Comparison of ENCODE assay signal across 21 cellular contexts in genomic region chr5:154176191-154176590, GRCh38. TPM values are rescaled to one million over a fixed set of nuclear protein-coding genes. Genes with fewer than 3 reads are reported as not detected.
DNase-seq lines count a peak whose midpoint lies in the region; ATAC-seq and TF ChIP-seq lines count a peak whose summit lies in the region.
"Had no signal": no experiment of that assay in that cellular context is flagged by ENCODE, and none has a peak within 500 bp of the region (broad histone marks: within the 10 kb centered on the region; RNA-seq: fewer than 3 reads in every experiment).

No MANE protein-coding gene starts in this region.

- POLR2A ChIA-PET in AG04449 (lab: Yijun Ruan, JAX), result interaction anchor here (0.8 to 1.2 kb wide), 2 partner anchors 21 to 101 kb away, joined by 3 read pairs; no protein-coding TSS in a partner anchor
- POLR2A ChIA-PET in HEK293T (lab: Yijun Ruan, JAX), result interaction anchor here (0.8 kb wide), 2 partner anchors 14 to 104 kb away, joined by 3 read pairs; no protein-coding TSS in a partner anchor

- no peak for TF ChIP-seq CTCF in AG04449 (IDR thresholded peaks at IDR 0.05; ENCODE audit: insufficient read depth, low read length, missing control alignments)

- CTCF ChIA-PET in AG04449 (lab: Yijun Ruan, JAX) (interaction anchor here (0.9 to 12.5 kb wide), 7 partner anchors 13 to 1643 kb away, joined by 3 to 254 read pairs (median 10); no protein-coding TSS in a partner anchor), HEK293T (lab: Yijun Ruan, JAX) (no interaction called here)

- DNase-seq in AG04449 (ENCODE audit: low read depth, low spot score), result peak; percentile 54
- DNase-seq in HT1080 (ENCODE audit: low read depth), result peak; percentile 59
- DNase-seq in astrocyte of the hippocampus (ENCODE audit: low read depth, low spot score), result peak; percentile 80
- DNase-seq in kidney tubule cell (ENCODE audit: low spot score), result peak; percentile 26
- no peak for DNase-seq in effector CD8-positive, alpha-beta T cell (lab: John Stamatoyannopoulos, UW)
- no peak for DNase-seq in activated effector memory CD4-positive, alpha-beta T cell treated with Interleukin-2 at 50 U/mL for 16 hours
- no peak for DNase-seq in HEK293T (ENCODE audit: extremely low spot score)
- DNase-seq: activated naive CD4-positive, alpha-beta T cell; anterior cingulate cortex; dorsolateral prefrontal cortex; erythroblast; HFFc6; mammary epithelial cell; naive B cell; NCI-H1436 treated with DMSO at 0.1 percent for 48 hours; NCI-H446 treated with DMSO at 0.1 percent for 48 hours; pancreas; small intestine; stimulated activated CD4-positive, alpha-beta T cell treated with anti-CD3 and anti-CD28 coated beads, Interleukin-4, amount 100 ng/mL, for 1 hour; uterus had no signal

- H3K4me3 ChIP-seq in AG04449 (ENCODE audit: low read depth, low read length), result no peak overlapping the region
- H3K4me3 ChIP-seq: dorsolateral prefrontal cortex, pancreas, uterus had no signal

- no peak for ATAC-seq in GM21381 (IDR thresholded peaks at IDR 0.05; ENCODE audit: unreplicated experiment)

TF ChIP-seq in HEK293T, 16 proteins besides CTCF, POLR2A, EP300 and RAD21:
- TF ChIP-seq ZNF384 (IDR thresholded peaks at IDR 0.05) (no peak), FOXM1 (IDR thresholded peaks at IDR 0.05; ENCODE audit: borderline replicate concordance) (no peak), CTBP1 (IDR thresholded peaks at IDR 0.05; ENCODE audit: borderline replicate concordance) (no peak), TARDBP (IDR thresholded peaks at IDR 0.05) (no peak), LEF1 (IDR thresholded peaks at IDR 0.05; ENCODE audit: borderline replicate concordance) (no peak)

RNA-seq across cellular contexts. Expression of gene GALNT10, which starts 14.3 kb away (rescaled TPM):
- 51.5 and 58.2 TPM in 2 replicates for total RNA-seq in HT1080 (2014; rRNA removed; shearing (Covaris generic))
- 29.3 and 32.6 TPM in 2 replicates for polyA plus RNA-seq in HT1080 (2015; cell fraction: cytosol; rRNA removed)
- polyA plus RNA-seq in HT1080 (2015; cell fraction: nucleus; rRNA removed), result 27.1 and 33.5 TPM in 2 replicates

Comparison
In these comparisons a context has a peak if more than half of its experiments do, and no peak if none do; other contexts are left out.
1. DNase-seq: peak in AG04449 (single experiment), HT1080 (single experiment), astrocyte of the hippocampus (single experiment) and kidney tubule cell (single experiment); none in effector CD8-positive, alpha-beta T cell (single experiment), activated effector memory CD4-positive, alpha-beta T cell treated with Interleukin-2 at 50 U/mL for 16 hours (single experiment) and HEK293T (single experiment).